10 cellular contexts compared by ENCODE assay signal in genomic region chr9:111632695-111633388, GRCh38. TPM values are rescaled to one million over a fixed set of nuclear protein-coding genes. Genes with fewer than 3 reads are reported as not detected.
DNase-seq lines count a peak whose midpoint lies in the region; ATAC-seq and TF ChIP-seq lines count a peak whose summit lies in the region.
"Had no signal": no experiment of that assay in that cellular context is flagged by ENCODE, and none has a peak within 500 bp of the region (broad histone marks: within the 10 kb centered on the region; RNA-seq: fewer than 3 reads in every experiment).

No MANE protein-coding gene starts in this region.

- H3K36me3 ChIP-seq in liver (ENCODE audit: control insufficient read depth in 4 of 4, insufficient read depth in 3 of 4, low read depth in 1 of 4, low read length in 3 of 4) (no peaks in the 10 kb centered on the region), prostate gland (no peaks in the 10 kb centered on the region)

- peak overlapping the region; percentile 91 to 96 for H3K27ac ChIP-seq in liver (ENCODE audit: low read depth in 1 of 2, low read length in 2 of 2)
- H3K27ac ChIP-seq in prostate gland = no peak overlapping the region

- no peak overlapping the region for H3K27ac Mint-ChIP-seq in stimulated activated naive CD8-positive, alpha-beta T cell treated with anti-CD3 and anti-CD28 coated beads, Interleukin-15, Interleukin-2, amounts not matched to agents 100 ng/mL and 50 ng/mL, for 24 hours
- no peak overlapping the region for H3K27ac Mint-ChIP-seq in activated naive CD8-positive, alpha-beta T cell treated with anti-CD3 and anti-CD28 coated beads for 36 hours

- WGBS in liver = 31% methylated on average over 7 of the region's 7 CpGs
- 67% methylated on average over 7 of the region's 7 CpGs for WGBS in prostate gland

- TF ChIP-seq CTCF in liver (IDR thresholded peaks at IDR 0.05; ENCODE audit: low read depth, low read length, missing input control) = no peak
- no peak for TF ChIP-seq CTCF in prostate gland (IDR thresholded peaks at IDR 0.05)

- peaks cover 54% of the 10 kb centered on the region for H3K4me1 Mint-ChIP-seq in stimulated activated naive CD8-positive, alpha-beta T cell treated with anti-CD3 and anti-CD28 coated beads, Interleukin-15, Interleukin-2, amounts not matched to agents 100 ng/mL and 50 ng/mL, for 24 hours (ENCODE audit: low read depth)
- H3K4me1 Mint-ChIP-seq in activated naive CD8-positive, alpha-beta T cell treated with anti-CD3 and anti-CD28 coated beads for 36 hours = peaks cover 42% of the 10 kb centered on the region

- no peak for DNase-seq in stimulated activated naive CD8-positive, alpha-beta T cell treated with anti-CD3 and anti-CD28 coated beads, Interleukin-15, Interleukin-2, amounts not matched to agents 100 U/mL and 50 U/mL, for 24 hours
- no peak for DNase-seq in activated naive CD8-positive, alpha-beta T cell treated with anti-CD3 and anti-CD28 coated beads for 36 hours
- DNase-seq in prostate gland (ENCODE audit: low spot score) (no peak), NCI-H748 treated with DMSO at 0.1 percent for 48 hours (lab: John Stamatoyannopoulos, UW) (no peak), middle frontal gyrus (ENCODE audit: extremely low spot score, low spot score) (no peak)
- DNase-seq: NCI-H1092 had no signal

- H3K4me3 Mint-ChIP-seq in stimulated activated naive CD8-positive, alpha-beta T cell treated with anti-CD3 and anti-CD28 coated beads, Interleukin-15, Interleukin-2, amounts not matched to agents 100 ng/mL and 50 ng/mL, for 24 hours = peak overlapping the region; percentile 99
- H3K4me3 Mint-ChIP-seq in activated naive CD8-positive, alpha-beta T cell treated with anti-CD3 and anti-CD28 coated beads for 36 hours = peak overlapping the region; percentile 99

- intact Hi-C loops in prostate gland (cut with DNase I) = no loop called here

- no peaks in the 10 kb centered on the region for H3K9me3 ChIP-seq in liver (ENCODE audit: control insufficient read depth in 4 of 4, low read length in 3 of 4)
- H3K9me3 ChIP-seq in prostate gland = no peaks in the 10 kb centered on the region

- H3K27me3 ChIP-seq in liver (ENCODE audit: control insufficient read depth in 4 of 4, insufficient read depth in 4 of 4, low read length in 3 of 4) (no peaks in the 10 kb centered on the region), prostate gland (replicated peaks; ENCODE audit: insufficient read depth) (no peaks in the 10 kb centered on the region)

- peaks cover 36% of the 10 kb centered on the region for H3K36me3 Mint-ChIP-seq in stimulated activated naive CD8-positive, alpha-beta T cell treated with anti-CD3 and anti-CD28 coated beads, Interleukin-15, Interleukin-2, amounts not matched to agents 100 ng/mL and 50 ng/mL, for 24 hours (ENCODE audit: low read depth)
- H3K36me3 Mint-ChIP-seq in activated naive CD8-positive, alpha-beta T cell treated with anti-CD3 and anti-CD28 coated beads for 36 hours = peaks cover 37% of the 10 kb centered on the region

- no peak for TF ChIP-seq POLR2A in prostate gland (IDR thresholded peaks at IDR 0.05)

- H3K9ac ChIP-seq in liver (ENCODE audit: low read depth in 1 of 2, low read length in 2 of 2) = peak overlapping the region; percentile 73 to 99

- no peaks in the 10 kb centered on the region for H3K27me3 Mint-ChIP-seq in stimulated activated naive CD8-positive, alpha-beta T cell treated with anti-CD3 and anti-CD28 coated beads, Interleukin-15, Interleukin-2, amounts not matched to agents 100 ng/mL and 50 ng/mL, for 24 hours
- H3K27me3 Mint-ChIP-seq in activated naive CD8-positive, alpha-beta T cell treated with anti-CD3 and anti-CD28 coated beads for 36 hours = no peaks in the 10 kb centered on the region

- peak overlapping the region; percentile 86 to 93 (median 86) for H3K4me3 ChIP-seq in liver (ENCODE audit: low read depth in 1 of 3, low read length in 3 of 3)
- no peak overlapping the region for H3K4me3 ChIP-seq in prostate gland

- H3K4me1 ChIP-seq in liver (ENCODE audit: control insufficient read depth in 4 of 4, insufficient read depth in 4 of 4, low read length in 3 of 4) (peaks cover 12 to 72% (median 39%) of the 10 kb centered on the region in 4 donors), prostate gland (replicated peaks) (peaks cover 4% of the 10 kb centered on the region)

- ATAC-seq in stimulated activated naive CD8-positive, alpha-beta T cell treated with anti-CD3 and anti-CD28 coated beads, Interleukin-15, Interleukin-2, amounts not matched to agents 100 U/mL and 50 U/mL, for 24 hours = no peak
- no peak for ATAC-seq in HG03439 (IDR thresholded peaks at IDR 0.05; ENCODE audit: unreplicated experiment)
- ATAC-seq: activated CD4-positive, CD25-positive, alpha-beta regulatory T cell treated with anti-CD3 and anti-CD28 coated beads, Interleukin-2, amount 50 U/mL, for 24 hours had no signal

- H3K9me3 Mint-ChIP-seq in stimulated activated naive CD8-positive, alpha-beta T cell treated with anti-CD3 and anti-CD28 coated beads, Interleukin-15, Interleukin-2, amounts not matched to agents 100 ng/mL and 50 ng/mL, for 24 hours = no peaks in the 10 kb centered on the region
- no peaks in the 10 kb centered on the region for H3K9me3 Mint-ChIP-seq in activated naive CD8-positive, alpha-beta T cell treated with anti-CD3 and anti-CD28 coated beads for 36 hours

- no peak for TF ChIP-seq RAD21 in liver (IDR thresholded peaks at IDR 0.05)

TF ChIP-seq in liver, 16 proteins besides CTCF, POLR2A, EP300 and RAD21:
- no peak for TF ChIP-seq FOXA2 (IDR thresholded peaks at IDR 0.05)
- TF ChIP-seq GABPA (IDR thresholded peaks at IDR 0.05 in 1 of 2, conservative IDR thresholded peaks at IDR 0.05 in 1 of 2) = peak in 1 of 2 donors; percentile 5
TF ChIP-seq in liver: peak in this region for 1.

RNA-seq across cellular contexts. Expression of gene DNAJC25, which starts 1.7 kb away (rescaled TPM):
- total RNA-seq in activated naive CD8-positive, alpha-beta T cell treated with anti-CD3 and anti-CD28 coated beads for 36 hours = 1 to 10 TPM; 6.4 to 6.5 TPM
- total RNA-seq in liver (10 to 100 TPM in 1 of 2 donors, 1 to 10 TPM in 1; 9.3 to 17.8 TPM), prostate gland (10 to 100 TPM; 11.7 to 13.5 TPM)
- polyA plus RNA-seq in liver = 10 to 100 TPM; 15.0 to 15.6 TPM

RNA-seq across cellular contexts. Expression of gene GNG10, which starts 28.6 kb away (rescaled TPM):
- total RNA-seq in activated naive CD8-positive, alpha-beta T cell treated with anti-CD3 and anti-CD28 coated beads for 36 hours = 10 to 100 TPM; 25.4 to 26.0 TPM
- total RNA-seq in liver (10 to 100 TPM; 15.9 to 20.2 TPM), prostate gland (10 to 100 TPM; 51.2 to 73.0 TPM)
- polyA plus RNA-seq in liver = 10 to 100 TPM; 22.4 to 24.3 TPM

RNA-seq across cellular contexts. Expression of gene PTGR1, which starts 33.4 kb away (rescaled TPM):
- 1 to 10 TPM; 1.3 to 1.9 TPM for total RNA-seq in activated naive CD8-positive, alpha-beta T cell treated with anti-CD3 and anti-CD28 coated beads for 36 hours
- total RNA-seq in liver (100 to 1,000 TPM in 1 of 2 donors, 10 to 100 TPM in 1; 53.1 to 324 TPM), prostate gland (100 to 1,000 TPM in 1 of 2 donors, 10 to 100 TPM in 1; 43.9 to 110 TPM)
- polyA plus RNA-seq in liver = 100 to 1,000 TPM; 618 to 784 TPM

Comparison
In these comparisons a context has a peak if more than half of its experiments do, and no peak if none do; other contexts are left out.
1. H3K27ac ChIP-seq: peak in liver (2 of 2); none in prostate gland (0 of 2).
2. H3K4me3 ChIP-seq: peak in liver (3 of 3); none in prostate gland (0 of 2).
3. RNA of gene PTGR1, which starts 33.4 kb away (total RNA-seq): 53.1 to 324 TPM in liver and 43.9 to 110 TPM in prostate gland; 1.3 to 1.9 TPM in activated naive CD8-positive, alpha-beta T cell treated with anti-CD3 and anti-CD28 coated beads for 36 hours; every median in the first group is over 10 times any median in the second.